Comparison of ENCODE assay signal across 17 cellular contexts in genomic region chr3:152175576-152175883, GRCh38.
DNase-seq lines count a peak whose midpoint lies in the region; ATAC-seq and TF ChIP-seq lines count a peak whose summit lies in the region.
"Had no signal": no experiment of that assay in that cellular context is flagged by ENCODE, and none has a peak within 500 bp of the region (broad histone marks: within the 10 kb centered on the region; RNA-seq: fewer than 3 reads in every experiment).

No MANE protein-coding gene starts in this region.

- H3K4me3 ChIP-seq in SK-N-SH (ENCODE audit: low read depth in 2 of 2, low read length in 1 of 2) (peak overlapping the region in 1 of 2 experiments; percentile 1; a peak in 1 of 4 replicates), esophagus squamous epithelium (no peak overlapping the region)
- H3K4me3 ChIP-seq: skin epidermis, transverse colon had no signal

- peak; percentile 14 for DNase-seq in NCI-H2107 treated with DMSO at 0.1 percent for 48 hours (lab: John Stamatoyannopoulos, UW; ENCODE audit: unreplicated experiment)
- DNase-seq in NCI-H2107 (lab: John Stamatoyannopoulos, UW), result no peak
- DNase-seq in SK-N-SH, result no peak
- DNase-seq in fibroblast of peridontal ligament (ENCODE audit: extremely low read depth), result peak; percentile 97
- DNase-seq in stromal cell of bone marrow (ENCODE audit: low read depth), result peak; percentile 89
- DNase-seq in esophagus squamous epithelium (lab: John Stamatoyannopoulos, UW), result no peak
- DNase-seq: 8988T; activated CD4-positive, CD25-positive, alpha-beta regulatory T cell; activated T-cell treated with anti-CD3 and anti-CD28 coated beads, Interleukin-2, amount 50 U/mL, for 24 hours; aorta; naive B cell; NCI-H1417 treated with DMSO at 0.1 percent for 48 hours; NCI-H748 treated with DMSO at 0.1 percent for 48 hours; transverse colon had no signal

- TF ChIP-seq RAD21 in SK-N-SH (IDR thresholded peaks at IDR 0.05; ENCODE audit: low read length), result no peak

- no peaks in the 10 kb centered on the region for H4K20me1 ChIP-seq in SK-N-SH (ENCODE audit: insufficient read depth)

- no peaks in the 10 kb centered on the region for H3K36me3 ChIP-seq in SK-N-SH (replicated peaks in 1 of 2; ENCODE audit: control insufficient read depth in 1 of 2, insufficient read depth in 2 of 2, low read length in 1 of 2)
- H3K36me3 ChIP-seq in esophagus squamous epithelium, result no peaks in the 10 kb centered on the region
- H3K36me3 ChIP-seq: transverse colon had no signal

- intact Hi-C loops in esophagus squamous epithelium (cut with DNase I), result no loop called here

- peaks cover 0 to 7% of the 10 kb centered on the region in 2 experiments; a peak in 2 of 4 replicates for H3K4me1 ChIP-seq in SK-N-SH (ENCODE audit: control insufficient read depth in 1 of 2, insufficient read depth in 2 of 2, low read depth in 1 of 2, low read length in 1 of 2)
- peaks cover 0 to 7% (median 0%) of the 10 kb centered on the region in 3 donors for H3K4me1 ChIP-seq in esophagus squamous epithelium
- H3K4me1 ChIP-seq: transverse colon had no signal

- no peaks in the 10 kb centered on the region for H3K27me3 ChIP-seq in SK-N-SH (ENCODE audit: insufficient read depth)
- no peaks in the 10 kb centered on the region for H3K27me3 ChIP-seq in esophagus squamous epithelium
- H3K27me3 ChIP-seq: transverse colon had no signal

- no peak overlapping the region for H2AFZ ChIP-seq in SK-N-SH (ENCODE audit: low read depth)

- ATAC-seq in HG02973 (IDR thresholded peaks at IDR 0.05; ENCODE audit: unreplicated experiment), result no peak
- no peak for ATAC-seq in HG03097 (IDR thresholded peaks at IDR 0.05; ENCODE audit: low FRiP score, unreplicated experiment)

- H3K79me2 ChIP-seq in SK-N-SH (ENCODE audit: insufficient read depth), result no peaks in the 10 kb centered on the region

- no peak for TF ChIP-seq POLR2A in esophagus squamous epithelium (IDR thresholded peaks at IDR 0.05)

- peaks cover 28% of the 10 kb centered on the region for H3F3A ChIP-seq in SK-N-SH (replicated peaks; ENCODE audit: insufficient read depth)

- TF ChIP-seq EP300 in SK-N-SH (IDR thresholded peaks at IDR 0.05; ENCODE audit: borderline replicate concordance in 1 of 2, low read depth in 1 of 2, low read length in 1 of 2), result peak; percentile 29 to 79; a peak in 2 of 4 replicates

- H3K9ac ChIP-seq in SK-N-SH, result peak overlapping the region; percentile 50; the same call in 1 of the 2 replicates

- POLR2A ChIA-PET in SK-N-SH (lab: Yijun Ruan, JAX), result no interaction called here

- H3K9me3 ChIP-seq in SK-N-SH (no peaks in the 10 kb centered on the region), esophagus squamous epithelium (no peaks in the 10 kb centered on the region)
- H3K9me3 ChIP-seq: transverse colon had no signal

- CTCF ChIA-PET in SK-N-SH (lab: Yijun Ruan, JAX), result interaction anchor here (0.6 to 3.9 kb wide), 3 partner anchors 268 to 429 kb away, joined by 3 to 27 read pairs (median 3); no protein-coding TSS in a partner anchor

- 5% methylated on average over 1 of the region's 1 CpG for WGBS in SK-N-SH (ENCODE audit: low lambda C conversion rate)
- 29 to 45% methylated on average over 1 of the region's 1 CpG for WGBS in esophagus squamous epithelium, 2 donors

- TF ChIP-seq CTCF in SK-N-SH (IDR thresholded peaks at IDR 0.05) (no peak), esophagus squamous epithelium (IDR thresholded peaks at IDR 0.05) (no peak)

- no peaks in the 10 kb centered on the region for H3K9me2 ChIP-seq in SK-N-SH

- H3K4me2 ChIP-seq in SK-N-SH, result peak overlapping the region; percentile 43; the same call in 1 of the 2 replicates

- H3K27ac ChIP-seq in SK-N-SH (ENCODE audit: low read depth in 2 of 2, low read length in 1 of 2), result peak overlapping the region; percentile 77 to 78
- H3K27ac ChIP-seq in esophagus squamous epithelium, result no peak overlapping the region
- H3K27ac ChIP-seq: skin epidermis, transverse colon had no signal

TF ChIP-seq in SK-N-SH, 30 proteins besides CTCF, POLR2A, EP300 and RAD21:
- TF ChIP-seq NFIC (IDR thresholded peaks at IDR 0.05; ENCODE audit: borderline replicate concordance) (no peak), TEAD4 (IDR thresholded peaks at IDR 0.05; ENCODE audit: borderline replicate concordance, insufficient read depth) (peak; percentile 79; the same call in 1 of the 2 replicates), GATA2 (CRISPR knock-in tag; IDR thresholded peaks at IDR 0.05) (no peak), FOSL2 (IDR thresholded peaks at IDR 0.05; ENCODE audit: borderline replicate concordance, low read depth) (peak; percentile 90), RXRA (IDR thresholded peaks at IDR 0.05; ENCODE audit: borderline replicate concordance, low read depth) (no peak), TCF12 (IDR thresholded peaks at IDR 0.05) (peak; percentile 87), MEF2A (IDR thresholded peaks at IDR 0.05; ENCODE audit: borderline replicate concordance, low read depth) (no peak), JUND (IDR thresholded peaks at IDR 0.05) (peak; percentile 85), MAX (IDR thresholded peaks at IDR 0.05; ENCODE audit: low read depth) (no peak), FOXM1 (IDR thresholded peaks at IDR 0.05; ENCODE audit: low read depth) (no peak), PBX3 (IDR thresholded peaks at IDR 0.05) (peak; percentile 82)
- TF ChIP-seq, protein P1, sequence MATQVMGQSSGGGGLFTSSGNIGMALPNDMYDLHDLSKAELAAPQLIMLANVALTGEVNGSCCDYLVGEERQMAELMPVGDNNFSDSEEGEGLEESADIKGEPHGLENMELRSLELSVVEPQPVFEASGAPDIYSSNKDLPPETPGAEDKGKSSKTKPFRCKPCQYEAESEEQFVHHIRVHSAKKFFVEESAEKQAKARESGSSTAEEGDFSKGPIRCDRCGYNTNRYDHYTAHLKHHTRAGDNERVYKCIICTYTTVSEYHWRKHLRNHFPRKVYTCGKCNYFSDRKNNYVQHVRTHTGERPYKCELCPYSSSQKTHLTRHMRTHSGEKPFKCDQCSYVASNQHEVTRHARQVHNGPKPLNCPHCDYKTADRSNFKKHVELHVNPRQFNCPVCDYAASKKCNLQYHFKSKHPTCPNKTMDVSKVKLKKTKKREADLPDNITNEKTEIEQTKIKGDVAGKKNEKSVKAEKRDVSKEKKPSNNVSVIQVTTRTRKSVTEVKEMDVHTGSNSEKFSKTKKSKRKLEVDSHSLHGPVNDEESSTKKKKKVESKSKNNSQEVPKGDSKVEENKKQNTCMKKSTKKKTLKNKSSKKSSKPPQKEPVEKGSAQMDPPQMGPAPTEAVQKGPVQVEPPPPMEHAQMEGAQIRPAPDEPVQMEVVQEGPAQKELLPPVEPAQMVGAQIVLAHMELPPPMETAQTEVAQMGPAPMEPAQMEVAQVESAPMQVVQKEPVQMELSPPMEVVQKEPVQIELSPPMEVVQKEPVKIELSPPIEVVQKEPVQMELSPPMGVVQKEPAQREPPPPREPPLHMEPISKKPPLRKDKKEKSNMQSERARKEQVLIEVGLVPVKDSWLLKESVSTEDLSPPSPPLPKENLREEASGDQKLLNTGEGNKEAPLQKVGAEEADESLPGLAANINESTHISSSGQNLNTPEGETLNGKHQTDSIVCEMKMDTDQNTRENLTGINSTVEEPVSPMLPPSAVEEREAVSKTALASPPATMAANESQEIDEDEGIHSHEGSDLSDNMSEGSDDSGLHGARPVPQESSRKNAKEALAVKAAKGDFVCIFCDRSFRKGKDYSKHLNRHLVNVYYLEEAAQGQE (IDR thresholded peaks at IDR 0.05; ENCODE audit: low read depth, low read length), result no peak
- TF ChIP-seq, protein P2, sequence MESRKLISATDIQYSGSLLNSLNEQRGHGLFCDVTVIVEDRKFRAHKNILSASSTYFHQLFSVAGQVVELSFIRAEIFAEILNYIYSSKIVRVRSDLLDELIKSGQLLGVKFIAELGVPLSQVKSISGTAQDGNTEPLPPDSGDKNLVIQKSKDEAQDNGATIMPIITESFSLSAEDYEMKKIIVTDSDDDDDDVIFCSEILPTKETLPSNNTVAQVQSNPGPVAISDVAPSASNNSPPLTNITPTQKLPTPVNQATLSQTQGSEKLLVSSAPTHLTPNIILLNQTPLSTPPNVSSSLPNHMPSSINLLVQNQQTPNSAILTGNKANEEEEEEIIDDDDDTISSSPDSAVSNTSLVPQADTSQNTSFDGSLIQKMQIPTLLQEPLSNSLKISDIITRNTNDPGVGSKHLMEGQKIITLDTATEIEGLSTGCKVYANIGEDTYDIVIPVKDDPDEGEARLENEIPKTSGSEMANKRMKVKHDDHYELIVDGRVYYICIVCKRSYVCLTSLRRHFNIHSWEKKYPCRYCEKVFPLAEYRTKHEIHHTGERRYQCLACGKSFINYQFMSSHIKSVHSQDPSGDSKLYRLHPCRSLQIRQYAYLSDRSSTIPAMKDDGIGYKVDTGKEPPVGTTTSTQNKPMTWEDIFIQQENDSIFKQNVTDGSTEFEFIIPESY (IDR thresholded peaks at IDR 0.05; ENCODE audit: borderline replicate concordance, low read depth), result no peak

Comparison
In these comparisons a context has a peak if more than half of its experiments do, and no peak if none do; other contexts are left out.
1. DNase-seq: peak in NCI-H2107 treated with DMSO at 0.1 percent for 48 hours (single experiment), fibroblast of peridontal ligament (single experiment) and stromal cell of bone marrow (single experiment); none in NCI-H2107 (single experiment), SK-N-SH (single experiment) and esophagus squamous epithelium (single experiment).
2. H3K27ac ChIP-seq: peak in SK-N-SH (2 of 2); none in esophagus squamous epithelium (0 of 4).